In genomic region chrX:24423960-24424359, GRCh38 we compare ENCODE assay signal across 18 cellular contexts. TPM values are rescaled to one million over a fixed set of nuclear protein-coding genes. Genes with fewer than 3 reads are reported as not detected.
DNase-seq lines count a peak whose midpoint lies in the region; ATAC-seq and TF ChIP-seq lines count a peak whose summit lies in the region.
"Had no signal": no experiment of that assay in that cellular context is flagged by ENCODE, and none has a peak within 500 bp of the region (broad histone marks: within the 10 kb centered on the region; RNA-seq: fewer than 3 reads in every experiment).

No MANE protein-coding gene starts in this region.

- H3K27ac ChIP-seq in aorta (ENCODE audit: low read depth in 1 of 2, low read length in 2 of 2): peak overlapping the region in 1 of 2 donors; percentile 54
- H3K27ac ChIP-seq: KMS-11, WERI-Rb-1 had no signal

- peaks cover 0 to 2% of the 10 kb centered on the region in 2 donors for H3K4me1 ChIP-seq in aorta (ENCODE audit: control insufficient read depth in 1 of 2, insufficient read depth in 2 of 2, low read length in 2 of 2)

- DNase-seq in SIG-M5 treated with dmso at 0.1 percent for 504 hours (lab: John Stamatoyannopoulos, UW; ENCODE audit: unreplicated experiment) (peak; percentile 6), SIG-M5 (lab: John Stamatoyannopoulos, UW) (no peak), fibroblast of peridontal ligament (ENCODE audit: extremely low read depth) (peak; percentile 8), aorta (no peak), EL (no peak), NCI-H187 treated with DMSO at 0.1 percent for 48 hours (lab: John Stamatoyannopoulos, UW) (no peak)
- DNase-seq: H7; mammary epithelial cell; NCI-H1105 treated with DMSO at 0.1 percent for 48 hours; stimulated activated naive B cell treated with anti-CD40 and anti-IgM and Interleukin-4, amounts not matched to agents 10 μg/mL and 1 μg/mL and 100 μg/mL, for 72 hours; WERI-Rb-1 had no signal

- H3K9me3 ChIP-seq in aorta (ENCODE audit: control insufficient read depth, low read length): no peaks in the 10 kb centered on the region

- H3K36me3 ChIP-seq in aorta (ENCODE audit: control insufficient read depth in 1 of 2, insufficient read depth in 2 of 2, low read length in 1 of 2): no peaks in the 10 kb centered on the region
- H3K36me3 ChIP-seq: WERI-Rb-1 had no signal

- peak overlapping the region; percentile 43 to 82 (median 71) for H3K27ac Mint-ChIP-seq in nephron
- H3K27ac Mint-ChIP-seq: CD14-positive monocyte; natural killer cell treated with Interleukin-12 subunit alpha and Interleukin-12 subunit beta and Interleukin-15 and Interleukin-18, amount 100 ng/mL, for 72 hours; progenitor cell of endocrine pancreas; stimulated activated naive B cell treated with anti-CD40 and anti-IgM and Interleukin-4, amounts not matched to agents 10 μg/mL and 1 μg/mL and 100 μg/mL, for 72 hours had no signal

- TF ChIP-seq CTCF in nephron (IDR thresholded peaks at IDR 0.05; ENCODE audit: unreplicated experiment in 3 of 3): no peak

- H3K4me1 Mint-ChIP-seq in nephron: peaks cover 37% of the 10 kb centered on the region
- H3K4me1 Mint-ChIP-seq: central memory CD8-positive, alpha-beta T cell; stimulated activated naive B cell treated with anti-CD40 and anti-IgM and Interleukin-4, amounts not matched to agents 10 μg/mL and 1 μg/mL and 100 μg/mL, for 72 hours had no signal

- 6 to 13% methylated on average over 2 of the region's 2 CpGs for WGBS in aorta, 2 donors

- intact Hi-C loops in aorta (cut with DNase I): no loop called here

- H3K27me3 Mint-ChIP-seq in nephron (ENCODE audit: low read depth): no peaks in the 10 kb centered on the region
- H3K27me3 Mint-ChIP-seq: central memory CD8-positive, alpha-beta T cell; natural killer cell treated with Interleukin-12 subunit alpha and Interleukin-12 subunit beta and Interleukin-15 and Interleukin-18, amount 100 ng/mL, for 72 hours; progenitor cell of endocrine pancreas; stimulated activated naive B cell treated with anti-CD40 and anti-IgM and Interleukin-4, amounts not matched to agents 10 μg/mL and 1 μg/mL and 100 μg/mL, for 72 hours had no signal

- no peaks in the 10 kb centered on the region for H3K36me3 Mint-ChIP-seq in nephron (ENCODE audit: low read depth)
- H3K36me3 Mint-ChIP-seq: natural killer cell treated with Interleukin-12 subunit alpha and Interleukin-12 subunit beta and Interleukin-15 and Interleukin-18, amount 100 ng/mL, for 72 hours; stimulated activated naive B cell treated with anti-CD40 and anti-IgM and Interleukin-4, amounts not matched to agents 10 μg/mL and 1 μg/mL and 100 μg/mL, for 72 hours had no signal

- ATAC-seq in aorta (ENCODE audit: low FRiP score) (peak; percentile 51), HG02798 (IDR thresholded peaks at IDR 0.05; ENCODE audit: poor library complexity, unreplicated experiment) (no peak)
- ATAC-seq: natural killer cell treated with Interleukin-12 subunit alpha and Interleukin-12 subunit beta and Interleukin-15 and Interleukin-18, amount 100 ng/mL, for 72 hours; stimulated activated naive B cell treated with anti-CD40 and anti-IgM and Interleukin-4, amounts not matched to agents 10 μg/mL and 1 μg/mL and 100 μg/mL, for 72 hours had no signal

- H3K4me3 Mint-ChIP-seq in nephron: no peak overlapping the region
- H3K4me3 Mint-ChIP-seq: CD14-positive monocyte; central memory CD8-positive, alpha-beta T cell; natural killer cell treated with Interleukin-12 subunit alpha and Interleukin-12 subunit beta and Interleukin-15 and Interleukin-18, amount 100 ng/mL, for 72 hours; stimulated activated naive B cell treated with anti-CD40 and anti-IgM and Interleukin-4, amounts not matched to agents 10 μg/mL and 1 μg/mL and 100 μg/mL, for 72 hours had no signal

- no peak overlapping the region for H3K4me3 ChIP-seq in aorta (ENCODE audit: low read length in 2 of 2)

- H3K27me3 ChIP-seq in aorta (ENCODE audit: control insufficient read depth in 1 of 2, insufficient read depth in 2 of 2, low read length in 1 of 2): no peaks in the 10 kb centered on the region

- peaks cover 20% of the 10 kb centered on the region for H3K9me3 Mint-ChIP-seq in nephron
- H3K9me3 Mint-ChIP-seq: central memory CD8-positive, alpha-beta T cell; natural killer cell treated with Interleukin-12 subunit alpha and Interleukin-12 subunit beta and Interleukin-15 and Interleukin-18, amount 100 ng/mL, for 72 hours had no signal

RNA-seq across cellular contexts. Expression of gene PDK3, which starts 41.1 kb away (rescaled TPM):
- 100 to 1,000 TPM in 1 of 2 donors, 10 to 100 TPM in 1; 62.1 to 119 TPM for total RNA-seq in aorta
- polyA plus RNA-seq in aorta: 10 to 100 TPM; 15.4 to 29.9 TPM

Comparison
In these comparisons a context has a peak if more than half of its experiments do, and no peak if none do; other contexts are left out.
1. DNase-seq: peak in SIG-M5 treated with dmso at 0.1 percent for 504 hours (single experiment) and fibroblast of peridontal ligament (single experiment); none in SIG-M5 (single experiment), aorta (0 of 2), EL (single experiment) and NCI-H187 treated with DMSO at 0.1 percent for 48 hours (single experiment).